In genomic region chr1:205918955-205919746, GRCh38 we compare ENCODE assay signal across 8 cellular contexts. TPM values are rescaled to one million over a fixed set of nuclear protein-coding genes. Genes with fewer than 3 reads are reported as not detected.
DNase-seq lines count a peak whose midpoint lies in the region; ATAC-seq and TF ChIP-seq lines count a peak whose summit lies in the region.

No MANE protein-coding gene starts in this region.

- H3K4me1 ChIP-seq in MM.1S (ENCODE audit: low read length) (no peaks in the 10 kb centered on the region), SJCRH30 (peaks cover 8% of the 10 kb centered on the region; the same call in 1 of the 2 replicates), gastroesophageal sphincter (peaks cover 0 to 9% (median 0%) of the 10 kb centered on the region in 3 donors), thoracic aorta (ENCODE audit: control insufficient read depth in 1 of 2, low read depth in 2 of 2) (peaks cover 40 to 69% of the 10 kb centered on the region in 2 donors)

- ATAC-seq in gastroesophageal sphincter: peak; percentile 57
- peak; percentile 55 for ATAC-seq in thoracic aorta (ENCODE audit: insufficient number of reproducible peaks, low FRiP score, low read depth)
- ATAC-seq in GM21360 (IDR thresholded peaks at IDR 0.05; ENCODE audit: unreplicated experiment): no peak

- H3K4me2 ChIP-seq in MM.1S (ENCODE audit: low read depth, low read length): no peak overlapping the region

- no peaks in the 10 kb centered on the region for H3K9me3 Mint-ChIP-seq in osteocyte (ENCODE audit: unreplicated experiment)

- no peaks in the 10 kb centered on the region for H3K36me3 Mint-ChIP-seq in osteocyte (ENCODE audit: unreplicated experiment)

- no peaks in the 10 kb centered on the region for H3K79me2 ChIP-seq in MM.1S (ENCODE audit: low read length)

- DNase-seq in GM12864 (ENCODE audit: low read depth): peak; percentile 45
- peak; percentile 81 for DNase-seq in MM.1S
- DNase-seq in SJCRH30: peak; percentile 77 to 92
- peak; percentile 87 for DNase-seq in activated effector memory CD4-positive, alpha-beta T cell treated with anti-CD3 and anti-CD28 coated beads, Interleukin-2, amount 50 U/mL, for 16 hours
- DNase-seq in osteocyte (ENCODE audit: extremely low spot score, unreplicated experiment): peak; percentile 89
- DNase-seq in thoracic aorta (ENCODE audit: low spot score): peak; percentile 62

- H3K27ac Mint-ChIP-seq in osteocyte (ENCODE audit: unreplicated experiment): no peak overlapping the region

- H3K27me3 Mint-ChIP-seq in osteocyte (ENCODE audit: unreplicated experiment): peaks cover 2% of the 10 kb centered on the region

- no peak for TF ChIP-seq EP300 in gastroesophageal sphincter (IDR thresholded peaks at IDR 0.05)

- no peaks in the 10 kb centered on the region for H3K9me2 ChIP-seq in MM.1S (replicated peaks; ENCODE audit: insufficient read depth, low read length)

- WGBS in gastroesophageal sphincter (ENCODE audit: low coverage in 1 of 2), 2 donors: 46% methylated on average over 6 of the region's 8 CpGs; no CpG with 5 or more reads in 1 of the 2 donors

- no peaks in the 10 kb centered on the region for H4K20me1 ChIP-seq in MM.1S (ENCODE audit: insufficient read depth, low read length)

- TF ChIP-seq POLR2A in gastroesophageal sphincter (IDR thresholded peaks at IDR 0.05): no peak

- no peak overlapping the region for H3K9ac ChIP-seq in MM.1S (ENCODE audit: low read length)

- TF ChIP-seq CTCF in GM12864 (IDR thresholded peaks at IDR 0.05; ENCODE audit: low read depth, low read length, missing control alignments) (peak; percentile 95), MM.1S (IDR thresholded peaks at IDR 0.05; ENCODE audit: low read length) (peak; percentile 96), gastroesophageal sphincter (IDR thresholded peaks at IDR 0.05) (peak in 3 of 4 experiments; percentile 86 to 92 (median 90)), osteocyte (IDR thresholded peaks at IDR 0.05) (peak; percentile 85), thoracic aorta (IDR thresholded peaks at IDR 0.05) (peak; percentile 92)

- peaks cover 3% of the 10 kb centered on the region for H3K4me1 Mint-ChIP-seq in osteocyte (ENCODE audit: unreplicated experiment)

- H3K9me3 ChIP-seq in MM.1S (replicated peaks; ENCODE audit: insufficient read depth, low read length): no peaks in the 10 kb centered on the region
- no peaks in the 10 kb centered on the region for H3K9me3 ChIP-seq in SJCRH30 (replicated peaks)
- no peaks in the 10 kb centered on the region for H3K9me3 ChIP-seq in gastroesophageal sphincter
- H3K9me3 ChIP-seq in thoracic aorta: no peaks in the 10 kb centered on the region

- H3K27me3 ChIP-seq in MM.1S (replicated peaks; ENCODE audit: insufficient read depth, low read length) (no peaks in the 10 kb centered on the region), SJCRH30 (no peaks in the 10 kb centered on the region), gastroesophageal sphincter (no peaks in the 10 kb centered on the region), thoracic aorta (replicated peaks; ENCODE audit: insufficient read depth) (no peaks in the 10 kb centered on the region)

- H2AFZ ChIP-seq in MM.1S (ENCODE audit: low read length): no peak overlapping the region

- no peaks in the 10 kb centered on the region for H3K36me3 ChIP-seq in MM.1S (replicated peaks; ENCODE audit: insufficient read depth, low read length)
- no peaks in the 10 kb centered on the region for H3K36me3 ChIP-seq in SJCRH30
- H3K36me3 ChIP-seq in gastroesophageal sphincter: no peaks in the 10 kb centered on the region
- H3K36me3 ChIP-seq in thoracic aorta: no peaks in the 10 kb centered on the region

- H3K4me3 Mint-ChIP-seq in osteocyte (ENCODE audit: unreplicated experiment): no peak overlapping the region

- H3F3A ChIP-seq in MM.1S (ENCODE audit: insufficient read depth, low read length): no peaks in the 10 kb centered on the region

- H3K4me3 ChIP-seq in GM12864 (ENCODE audit: low read depth, low read length) (no peak overlapping the region), MM.1S (ENCODE audit: low read length) (no peak overlapping the region), SJCRH30 (no peak overlapping the region), gastroesophageal sphincter (no peak overlapping the region), thoracic aorta (no peak overlapping the region)

- H3K27ac ChIP-seq in MM.1S (ENCODE audit: low read length) (no peak overlapping the region), SJCRH30 (no peak overlapping the region), gastroesophageal sphincter (no peak overlapping the region), thoracic aorta (peak overlapping the region; percentile 69 to 71)

RNA-seq across cellular contexts. Expression of gene SLC26A9, which starts 24.1 kb away (rescaled TPM):
- total RNA-seq in SJCRH30 (2014; rRNA removed; shearing (Covaris generic)): 0.05 and 0.30 TPM in 2 replicates
- total RNA-seq in gastroesophageal sphincter: under 1 TPM in 1 of 4 donors, not detected in 3; 0.16 TPM
- not detected in 2 replicates for total RNA-seq in osteocyte
- total RNA-seq in thoracic aorta: 1 to 10 TPM in 1 of 2 donors, not detected in 1; 1.1 TPM

Comparison
In these comparisons a context has a peak if more than half of its experiments do, and no peak if none do; other contexts are left out.
1. H3K27ac ChIP-seq: peak in thoracic aorta (2 of 2); none in MM.1S (single experiment), SJCRH30 (single experiment) and gastroesophageal sphincter (0 of 4).
2. Peak in every context shown above with its lines, with median percentiles within 50 percentile points of each other: DNase-seq and CTCF ChIP-seq.